1 cellular context compared by ENCODE assay signal in genomic region chr2:234158812-234159211, GRCh38.
A peak's percentile ranks its signal among the peaks of the same experiment; 100 is the strongest.
TF ChIP-seq lines count a peak whose summit lies in the region.

No MANE protein-coding gene starts in this region.

TF ChIP-seq in HEK293, 187 proteins besides CTCF, POLR2A, EP300 and RAD21:
- TF ChIP-seq PRDM10 (tag by site-specific recombination; IDR thresholded peaks at IDR 0.05) (0 out of 2 replicates have a peak, but pooled peaks have one; percentile 18), ZNF660 (tag by site-specific recombination; IDR thresholded peaks at IDR 0.05) (peak; percentile 48; the same call in 1 of the 2 replicates), ZNF629 (tag by site-specific recombination; IDR thresholded peaks at IDR 0.05) (0 out of 2 replicates have a peak, but pooled peaks have one; percentile 20), ZFHX2 (tag by site-specific recombination; conservative IDR thresholded peaks at IDR 0.05) (no peak), SP7 (tag by site-specific recombination; IDR thresholded peaks at IDR 0.05) (peak; percentile 63), FEZF1 (tag by site-specific recombination; IDR thresholded peaks at IDR 0.05) (peak; percentile 33; the same call in 1 of the 2 replicates), OSR2 (tag by site-specific recombination; IDR thresholded peaks at IDR 0.05) (peak; percentile 50; the same call in 1 of the 2 replicates), TRIM28 (IDR thresholded peaks at IDR 0.05; ENCODE audit: borderline replicate concordance, low read length) (peak; percentile 72), ZNF600 (tag by site-specific recombination; IDR thresholded peaks at IDR 0.05) (peak; percentile 39; the same call in 1 of the 2 replicates), SP2 (tag by site-specific recombination; IDR thresholded peaks at IDR 0.05) (no peak), ZNF302 (tag by site-specific recombination; IDR thresholded peaks at IDR 0.05; ENCODE audit: low read depth) (no peak), ZNF18 (tag by site-specific recombination; IDR thresholded peaks at IDR 0.05) (0 out of 2 replicates have a peak, but pooled peaks have one; percentile 12), ZNF335 (tag by site-specific recombination; conservative IDR thresholded peaks at IDR 0.05) (peak; percentile 29; the same call in 1 of the 2 replicates), ZIC2 (tag by site-specific recombination; IDR thresholded peaks at IDR 0.05) (peak; percentile 73), ZNF549 (tag by site-specific recombination; IDR thresholded peaks at IDR 0.05) (no peak), ZNF76 (tag by site-specific recombination; IDR thresholded peaks at IDR 0.05; ENCODE audit: borderline replicate concordance, low read depth) (no peak)
